8 cellular contexts compared by ENCODE assay signal in the genomic region with DNA sequence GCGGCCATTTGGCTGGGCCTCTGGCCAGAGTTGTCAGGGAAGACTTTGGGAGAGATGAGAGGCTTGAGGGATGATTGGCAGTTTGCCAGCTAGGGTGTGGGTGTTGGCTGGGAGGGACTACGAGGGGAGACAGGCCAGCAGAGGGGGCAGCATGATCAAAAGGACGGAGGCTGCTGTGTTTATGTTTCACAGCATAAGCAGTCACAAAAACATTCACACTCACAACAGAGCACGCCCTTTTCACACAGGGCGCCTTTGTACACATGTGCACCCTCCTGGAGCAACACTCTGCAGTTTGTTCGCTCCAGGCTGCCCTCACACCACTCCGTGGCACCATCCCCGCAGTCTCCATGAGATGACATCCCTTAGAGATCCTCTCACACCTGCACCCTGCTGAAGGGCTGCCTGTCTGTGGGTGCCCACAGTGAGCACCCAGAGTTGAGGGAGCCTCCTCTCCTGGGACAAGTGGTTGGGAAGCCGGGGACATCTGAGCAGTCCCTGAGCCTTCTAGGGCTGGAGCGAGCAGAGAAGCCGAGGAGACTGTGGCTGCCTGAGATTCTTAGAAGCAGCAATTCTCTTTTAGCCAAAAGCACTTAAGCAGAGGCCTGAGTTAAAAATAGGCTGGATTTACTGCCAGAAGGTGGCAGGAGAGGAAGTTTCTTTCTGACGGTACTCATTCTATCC. TPM values are rescaled to one million over a fixed set of nuclear protein-coding genes. Genes with fewer than 3 reads are reported as not detected.
A peak's percentile ranks its signal among the peaks of the same experiment; 100 is the strongest.
DNase-seq lines count a peak whose midpoint lies in the region; ATAC-seq and TF ChIP-seq lines count a peak whose summit lies in the region.

No MANE protein-coding gene starts in this region.

- TF ChIP-seq CTCF in right atrium auricular region (IDR thresholded peaks at IDR 0.05) (peak in 1 of 2 donors; percentile 54), astrocyte of the spinal cord (IDR thresholded peaks at IDR 0.05; ENCODE audit: low read depth, low read length) (peak; percentile 52), thyroid gland (IDR thresholded peaks at IDR 0.05) (peak in 5 of 6 experiments; percentile 7 to 65 (median 56))

- ATAC-seq in Right ventricle myocardium superior (ENCODE audit: poor library complexity) (peak; percentile 69), GM21423 (IDR thresholded peaks at IDR 0.05; ENCODE audit: unreplicated experiment) (no peak)

- H3K27me3 ChIP-seq in right atrium auricular region: no peaks in the 10 kb centered on the region
- H3K27me3 ChIP-seq in layer of hippocampus (ENCODE audit: control insufficient read depth, insufficient read depth, low read length): no peaks in the 10 kb centered on the region
- H3K27me3 ChIP-seq in thyroid gland: no peaks in the 10 kb centered on the region

- TF ChIP-seq POLR2A in thyroid gland (IDR thresholded peaks at IDR 0.05): no peak

- in situ Hi-C loops in astrocyte of the spinal cord (cut with HindIII; ENCODE audit: low sequenced_read_pairs): no loop called here

- intact Hi-C loops in Right ventricle myocardium superior (cut with DNase I): loop anchor here (5.0 kb wide), 1 partner anchor 33 kb away; a partner anchor contains a TSS
- intact Hi-C loops in thyroid gland (cut with DNase I): loop anchor here (5.0 kb wide), 1 partner anchor 33 kb away; a partner anchor contains a TSS

- H3K4me3 ChIP-seq in right atrium auricular region (no peak overlapping the region), astrocyte of the spinal cord (ENCODE audit: low read depth, low read length) (no peak overlapping the region), thyroid gland (replicated peaks in 1 of 3) (no peak overlapping the region)

- DNase-seq in Right ventricle myocardium superior (no peak), right atrium auricular region (ENCODE audit: low spot score) (no peak), NCI-H510A treated with DMSO at 0.1 percent for 48 hours (lab: John Stamatoyannopoulos, UW) (peak; percentile 60), astrocyte of the spinal cord (ENCODE audit: low read depth, low spot score) (peak; percentile 49), thyroid gland (no peak), NCI-H774 (lab: John Stamatoyannopoulos, UW) (no peak)

- H3K36me3 ChIP-seq in right atrium auricular region (no peaks in the 10 kb centered on the region), thyroid gland (no peaks in the 10 kb centered on the region)

- H3K9me3 ChIP-seq in right atrium auricular region (no peaks in the 10 kb centered on the region), thyroid gland (no peaks in the 10 kb centered on the region)

- peak overlapping the region in 1 of 2 donors; percentile 43 for H3K27ac ChIP-seq in right atrium auricular region
- peak overlapping the region; percentile 79 for H3K27ac ChIP-seq in layer of hippocampus (ENCODE audit: low read depth, low read length)
- H3K27ac ChIP-seq in thyroid gland: peak overlapping the region in 2 of 3 donors; percentile 28 to 58

- peaks cover 0 to 25% of the 10 kb centered on the region in 2 donors for H3K4me1 ChIP-seq in right atrium auricular region
- peaks cover 7 to 22% of the 10 kb centered on the region in 2 donors for H3K4me1 ChIP-seq in thyroid gland

- WGBS in thyroid gland, 2 donors: 13 to 15% methylated on average over 11 to 12 of the region's 12 CpGs

RNA-seq across cellular contexts. Expression of a gene that starts 15.4 kb away (rescaled TPM):
- 0.75 TPM for total RNA-seq in Right ventricle myocardium superior
- 1 to 10 TPM in 1 of 2 donors, not detected in 1; 3.2 TPM for total RNA-seq in right atrium auricular region
- total RNA-seq in thyroid gland: 1 to 10 TPM; 1.2 to 2.9 (median 2.0) TPM

RNA-seq across cellular contexts. Expression of a gene that starts 30.5 kb away (rescaled TPM):
- total RNA-seq in Right ventricle myocardium superior: 2.6 TPM
- total RNA-seq in right atrium auricular region: 1 to 10 TPM; 2.2 to 3.5 TPM
- total RNA-seq in thyroid gland: 10 to 100 TPM in 2 of 4 donors, 1 to 10 TPM in 2; 7.5 to 13.1 (median 9.9) TPM

RNA-seq across cellular contexts. Expression of a gene that starts 33.6 kb away (rescaled TPM):
- total RNA-seq in Right ventricle myocardium superior (41.5 TPM), right atrium auricular region (10 to 100 TPM; 24.8 to 41.4 TPM), thyroid gland (100 to 1,000 TPM in 1 of 4 donors, 10 to 100 TPM in 3; 56.1 to 129 (median 83.1) TPM)

RNA-seq across cellular contexts. Expression of a gene that starts 41.6 kb away (rescaled TPM):
- 7.1 TPM for total RNA-seq in Right ventricle myocardium superior
- total RNA-seq in right atrium auricular region: 1 to 10 TPM; 3.7 to 10.0 TPM
- 10 to 100 TPM; 30.9 to 42.2 (median 32.7) TPM for total RNA-seq in thyroid gland

RNA-seq across cellular contexts. Expression of a gene that starts 43.0 kb away (rescaled TPM):
- 77.6 TPM for total RNA-seq in Right ventricle myocardium superior
- 10 to 100 TPM; 64.6 to 96.7 TPM for total RNA-seq in right atrium auricular region
- total RNA-seq in thyroid gland: 10 to 100 TPM; 51.3 to 75.5 (median 65.6) TPM

Comparison
In these comparisons a context has a peak if more than half of its experiments do, and no peak if none do; other contexts are left out.
1. DNase-seq: peak in NCI-H510A treated with DMSO at 0.1 percent for 48 hours (single experiment) and astrocyte of the spinal cord (single experiment); none in Right ventricle myocardium superior (single experiment), right atrium auricular region (single experiment), thyroid gland (0 of 2) and NCI-H774 (single experiment).